Comparison of ENCODE assay signal across 17 cellular contexts in the genomic region with DNA sequence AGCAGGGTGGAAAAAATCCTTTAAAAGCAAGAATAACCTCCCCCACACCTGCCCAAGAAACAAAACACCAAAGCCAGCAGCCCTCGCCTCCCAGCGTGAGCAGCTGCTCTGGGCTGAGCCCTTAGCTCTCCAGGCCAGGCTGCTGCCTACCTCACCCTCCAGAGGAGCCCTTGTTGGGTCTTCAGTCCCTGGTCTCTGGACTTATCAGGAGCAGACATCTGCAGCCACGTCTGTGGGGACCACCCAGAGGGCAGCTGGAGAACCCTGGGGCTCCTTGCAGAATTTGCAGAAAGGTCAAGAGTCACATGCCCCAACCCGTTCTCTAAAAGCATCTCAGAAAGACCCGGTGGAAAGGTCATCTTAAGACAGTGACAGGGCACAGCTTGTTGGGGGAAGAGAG.
DNase-seq lines count a peak whose midpoint lies in the region; ATAC-seq, FAIRE-seq and TF ChIP-seq lines count a peak whose summit lies in the region.
"Had no signal": no experiment of that assay in that cellular context is flagged by ENCODE, and none has a peak within 500 bp of the region (broad histone marks: within the 10 kb centered on the region; RNA-seq: fewer than 3 reads in every experiment).

No MANE protein-coding gene starts in this region.

- no peak overlapping the region for H3K4ac ChIP-seq in IMR-90 (ENCODE audit: low read depth, low read length)

- H3K9ac ChIP-seq in IMR-90 (ENCODE audit: low read depth, low read length): no peak overlapping the region
- H3K9ac ChIP-seq in astrocyte (ENCODE audit: low read length): no peak overlapping the region

- ATAC-seq in IMR-90 (ENCODE audit: low read depth): no peak
- no peak for ATAC-seq in HG02938 (IDR thresholded peaks at IDR 0.05; ENCODE audit: unreplicated experiment)
- ATAC-seq in HG02798 (IDR thresholded peaks at IDR 0.05; ENCODE audit: poor library complexity, unreplicated experiment): no peak
- ATAC-seq in naive thymus-derived CD8-positive, alpha-beta T cell: no peak

- H3K4me3 ChIP-seq in IMR-90 (ENCODE audit: insufficient read depth, low read depth, low read length) (no peak overlapping the region), astrocyte (ENCODE audit: insufficient read depth, low read depth, low read length) (no peak overlapping the region), esophagus squamous epithelium (no peak overlapping the region)
- H3K4me3 ChIP-seq: MG63, thyroid gland had no signal

- WGBS in IMR-90 (ENCODE audit: extremely low coverage in 2 of 2, insufficient read length in 1 of 2), 2 experiments: 80% methylated on average over 2 of the region's 5 CpGs; no CpG with 5 or more reads in 1 of the 2 experiments
- 65 to 67% methylated on average over 4 of the region's 5 CpGs for WGBS in esophagus squamous epithelium, 2 donors

- peaks cover 20% of the 10 kb centered on the region for H3K4me1 Mint-ChIP-seq in astrocyte (ENCODE audit: low read depth, unreplicated experiment)
- H3K4me1 Mint-ChIP-seq in naive thymus-derived CD8-positive, alpha-beta T cell: peaks cover 0 to 2% (median 0%) of the 10 kb centered on the region in 4 donors
- H3K4me1 Mint-ChIP-seq: memory B cell had no signal

- POLR2A ChIA-PET in IMR-90 (lab: Charles Lee; ENCODE audit: unreplicated experiment): no interaction called here
- POLR2A ChIA-PET in naive thymus-derived CD8-positive, alpha-beta T cell (lab: Charles Lee): no interaction called here

- H3K9me3 ChIP-seq in IMR-90 (ENCODE audit: control insufficient read depth, insufficient read depth, low read length): no peaks in the 10 kb centered on the region
- H3K9me3 ChIP-seq in astrocyte (ENCODE audit: insufficient read depth, low read depth, low read length): no peaks in the 10 kb centered on the region
- no peaks in the 10 kb centered on the region for H3K9me3 ChIP-seq in esophagus squamous epithelium
- H3K9me3 ChIP-seq: MG63, thyroid gland had no signal

- no peaks in the 10 kb centered on the region for H3K27me3 Mint-ChIP-seq in astrocyte (ENCODE audit: low read depth, unreplicated experiment)
- H3K27me3 Mint-ChIP-seq in naive thymus-derived CD8-positive, alpha-beta T cell: peaks cover 0 to 9% (median 1%) of the 10 kb centered on the region in 5 donors

- no TSS peak for BruUV-seq in IMR-90 (replicated peaks; lab: Mats Ljungman, UMichigan)

- no peak overlapping the region for H2BK120ac ChIP-seq in IMR-90 (ENCODE audit: low read depth, low read length)

- no peaks in the 10 kb centered on the region for H3K27me3 ChIP-seq in IMR-90 (ENCODE audit: control insufficient read depth, insufficient read depth, low read length)
- no peaks in the 10 kb centered on the region for H3K27me3 ChIP-seq in astrocyte (ENCODE audit: insufficient read depth, low read length)
- H3K27me3 ChIP-seq in esophagus squamous epithelium: no peaks in the 10 kb centered on the region
- H3K27me3 ChIP-seq: thyroid gland had no signal

- DNase-seq in DMS 273 treated with DMSO at 0.1 percent for 48 hours (lab: John Stamatoyannopoulos, UW): peak; percentile 85
- DNase-seq in IMR-90: no peak
- DNase-seq in astrocyte (ENCODE audit: low read depth): no peak
- peak; percentile 35 for DNase-seq in myocyte (ENCODE audit: low read depth)
- no peak for DNase-seq in esophagus squamous epithelium (lab: John Stamatoyannopoulos, UW)
- DNase-seq in naive thymus-derived CD8-positive, alpha-beta T cell: no peak
- DNase-seq: activated CD4-positive, alpha-beta T cell treated with anti-CD3 and anti-CD28 coated beads, Interleukin-2, amount 50 U/mL, for 4 hours; AML-193; dermis blood vessel endothelial cell; DMS53; HFFc6; MG63; thyroid gland had no signal

- TF ChIP-seq POLR2A in IMR-90 (IDR thresholded peaks at IDR 0.05; ENCODE audit: low read depth, low read length) (no peak), esophagus squamous epithelium (IDR thresholded peaks at IDR 0.05) (no peak)

- in situ Hi-C loops in IMR-90 (cut with MboI; ENCODE audit: low sequenced_read_pairs): no loop called here

- no peak for TF ChIP-seq RAD21 in IMR-90 (IDR thresholded peaks at IDR 0.05; ENCODE audit: low read length)

- H3K36me3 Mint-ChIP-seq in astrocyte (ENCODE audit: low read depth, unreplicated experiment): no peaks in the 10 kb centered on the region
- H3K36me3 Mint-ChIP-seq in naive thymus-derived CD8-positive, alpha-beta T cell: no peaks in the 10 kb centered on the region
- H3K36me3 Mint-ChIP-seq: memory B cell had no signal

- FAIRE-seq in astrocyte (lab: Jason Lieb, UNC): no peak

- no peak overlapping the region for H2AK9ac ChIP-seq in IMR-90 (replicated peaks; ENCODE audit: low read depth, low read length, poor library complexity)

- H3K4me2 ChIP-seq in IMR-90 (ENCODE audit: low read depth, low read length) (no peak overlapping the region), astrocyte (ENCODE audit: low read length) (no peak overlapping the region)

- no peak overlapping the region for H3K23ac ChIP-seq in IMR-90 (ENCODE audit: low read depth, low read length)

- H3K27ac Mint-ChIP-seq in astrocyte (ENCODE audit: unreplicated experiment): peak overlapping the region; percentile 68
- no peak overlapping the region for H3K27ac Mint-ChIP-seq in naive thymus-derived CD8-positive, alpha-beta T cell
- H3K27ac Mint-ChIP-seq: HFFc6; memory B cell; T-helper 2 cell treated with Interferon-gamma antibody and Interleukin-4, amounts not matched to agents 5 μg/mL and 100 μg/mL, for 36 hours had no signal

- no peaks in the 10 kb centered on the region for H3K79me1 ChIP-seq in IMR-90 (ENCODE audit: low read depth in 1 of 2, low read length in 2 of 2)

- CTCF ChIA-PET in IMR-90 (lab: Yijun Ruan, JAX): no interaction called here

- no peak overlapping the region for H3K14ac ChIP-seq in IMR-90 (replicated peaks; ENCODE audit: low read depth, low read length)

- H3K36me3 ChIP-seq in IMR-90 (ENCODE audit: control insufficient read depth, insufficient read depth, low read length) (no peaks in the 10 kb centered on the region), astrocyte (ENCODE audit: insufficient read depth, low read length) (no peaks in the 10 kb centered on the region), esophagus squamous epithelium (no peaks in the 10 kb centered on the region)
- H3K36me3 ChIP-seq: MG63, thyroid gland had no signal

- H3K56ac ChIP-seq in IMR-90 (ENCODE audit: extremely low read depth, insufficient read depth, low read length): no peak overlapping the region

- intact Hi-C loops in IMR-90 (cut with micrococcal nuclease) (no loop called here), esophagus squamous epithelium (cut with DNase I) (no loop called here)

- peaks cover 3% of the 10 kb centered on the region for H3K9me3 Mint-ChIP-seq in astrocyte (ENCODE audit: unreplicated experiment)
- no peaks in the 10 kb centered on the region for H3K9me3 Mint-ChIP-seq in naive thymus-derived CD8-positive, alpha-beta T cell
- H3K9me3 Mint-ChIP-seq: memory B cell; T-helper 2 cell treated with Interferon-gamma antibody and Interleukin-4, amounts not matched to agents 5 μg/mL and 100 μg/mL, for 36 hours had no signal

- H2AFZ ChIP-seq in IMR-90 (replicated peaks; ENCODE audit: low read length, poor library complexity): no peak overlapping the region
- H2AFZ ChIP-seq in astrocyte (ENCODE audit: low read depth, low read length): no peak overlapping the region

- H3K27ac ChIP-seq in IMR-90 (ENCODE audit: insufficient read depth, low read length) (peak overlapping the region; percentile 96; the same call in 1 of the 2 replicates), astrocyte (ENCODE audit: low read depth, low read length) (no peak overlapping the region), esophagus squamous epithelium (peak overlapping the region in 2 of 4 donors; percentile 9 to 36)
- H3K27ac ChIP-seq: thyroid gland had no signal

- H3K4me3 Mint-ChIP-seq in astrocyte (ENCODE audit: unreplicated experiment): no peak overlapping the region
- no peak overlapping the region for H3K4me3 Mint-ChIP-seq in naive thymus-derived CD8-positive, alpha-beta T cell
- H3K4me3 Mint-ChIP-seq: HFFc6; memory B cell; T-helper 2 cell treated with Interferon-gamma antibody and Interleukin-4, amounts not matched to agents 5 μg/mL and 100 μg/mL, for 36 hours had no signal

- peaks cover 7% of the 10 kb centered on the region; the same call in 1 of the 2 replicates for H3K4me1 ChIP-seq in IMR-90 (ENCODE audit: control insufficient read depth, insufficient read depth, low read length)
- no peaks in the 10 kb centered on the region for H3K4me1 ChIP-seq in astrocyte (ENCODE audit: insufficient read depth, low read length)
- H3K4me1 ChIP-seq in esophagus squamous epithelium: peaks cover 0 to 17% (median 3%) of the 10 kb centered on the region in 3 donors

- H2AK5ac ChIP-seq in IMR-90 (ENCODE audit: low read depth, low read length): no peak overlapping the region

- H3K79me2 ChIP-seq in astrocyte (ENCODE audit: insufficient read depth, low read length): no peaks in the 10 kb centered on the region

- H2BK5ac ChIP-seq in IMR-90 (ENCODE audit: low read depth, low read length, poor library complexity, severe bottlenecking): no peak overlapping the region

- H2BK15ac ChIP-seq in IMR-90 (ENCODE audit: low read depth, low read length): no peak overlapping the region

- dilution Hi-C loops in IMR-90 (cut with HindIII; ENCODE audit: low sequenced_read_pairs, unreplicated experiment): no loop called here

- H4K5ac ChIP-seq in IMR-90 (ENCODE audit: low read depth, low read length): no peak overlapping the region; the same call in 1 of the 2 replicates

- TF ChIP-seq CTCF in IMR-90 (conservative IDR thresholded peaks at IDR 0.05; ENCODE audit: low read depth, low read length): no peak
- TF ChIP-seq CTCF in astrocyte (IDR thresholded peaks at IDR 0.05; ENCODE audit: insufficient read depth, low read depth, low read length): no peak
- no peak for TF ChIP-seq CTCF in esophagus squamous epithelium (IDR thresholded peaks at IDR 0.05)

- H4K20me1 ChIP-seq in IMR-90 (ENCODE audit: insufficient read depth, low read length): no peaks in the 10 kb centered on the region
- no peaks in the 10 kb centered on the region for H4K20me1 ChIP-seq in astrocyte (ENCODE audit: insufficient read depth, low read length)

- no peak overlapping the region for H2BK20ac ChIP-seq in IMR-90 (ENCODE audit: low read depth, low read length)

- H4K8ac ChIP-seq in IMR-90 (ENCODE audit: low read depth in 2 of 2, low read length in 2 of 2): no peak overlapping the region

- no peaks in the 10 kb centered on the region for H3K9me1 ChIP-seq in IMR-90 (ENCODE audit: insufficient read depth, low read length)

- H3K18ac ChIP-seq in IMR-90 (ENCODE audit: low read depth, low read length): peak overlapping the region; percentile 21; the same call in 1 of the 2 replicates

- no peak overlapping the region for H4K91ac ChIP-seq in IMR-90 (ENCODE audit: insufficient read depth, low read depth, low read length)

TF ChIP-seq in IMR-90, 13 proteins besides CTCF, POLR2A, EP300 and RAD21:
- TF ChIP-seq MAZ (IDR thresholded peaks at IDR 0.05; ENCODE audit: borderline replicate concordance, low read depth, low read length): no peak

Comparison
In these comparisons a context has a peak if more than half of its experiments do, and no peak if none do; other contexts are left out.
1. DNase-seq: peak in DMS 273 treated with DMSO at 0.1 percent for 48 hours (single experiment) and myocyte (single experiment); none in IMR-90 (single experiment), astrocyte (single experiment), esophagus squamous epithelium (single experiment) and naive thymus-derived CD8-positive, alpha-beta T cell (0 of 10).